Comparison of ENCODE assay signal across 1 cellular context in the genomic region with DNA sequence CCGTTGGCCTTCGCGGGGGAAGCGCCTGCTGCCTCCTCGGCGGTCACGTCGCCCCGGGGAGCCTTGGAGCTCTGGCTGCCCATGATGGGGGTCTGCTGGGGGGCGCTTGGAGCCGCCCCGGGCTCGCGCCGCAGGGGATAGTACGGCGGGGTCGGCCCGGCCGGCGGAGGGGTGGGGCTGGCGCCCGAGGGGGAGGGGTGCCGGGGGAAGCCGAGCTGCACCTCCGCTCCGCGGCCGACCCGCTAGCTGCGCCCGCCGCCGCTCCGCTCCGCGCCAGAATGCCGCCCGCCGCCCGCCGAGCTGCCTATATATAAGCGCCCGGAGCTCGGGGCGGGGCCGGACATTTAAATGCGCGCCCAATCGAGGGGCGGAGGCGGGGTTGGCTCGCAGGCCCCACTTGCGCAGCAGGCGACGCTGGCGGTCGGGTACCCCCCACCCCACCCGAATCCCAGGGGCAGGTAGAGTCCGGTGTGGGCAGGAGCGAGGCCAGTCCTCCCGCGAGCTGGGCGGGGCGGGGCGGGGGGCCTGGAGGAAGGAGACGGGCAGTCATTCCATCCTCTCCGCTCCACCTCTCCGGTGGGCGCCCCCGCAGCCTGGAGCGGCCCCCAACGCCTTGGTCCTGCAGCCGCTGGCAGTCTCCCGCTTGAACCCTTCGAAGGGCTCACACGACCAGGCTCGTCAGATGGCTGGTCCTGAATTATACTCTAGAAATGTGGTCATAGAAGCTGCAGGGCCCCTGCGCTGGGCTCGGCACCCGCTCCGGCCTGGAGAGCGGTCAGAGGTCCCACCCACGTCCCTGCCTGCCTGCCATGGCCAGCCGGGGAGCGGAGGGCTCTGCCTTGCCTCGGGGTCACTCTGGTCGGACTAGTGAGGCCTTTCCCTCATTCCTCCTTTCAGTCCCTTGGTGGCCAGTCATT.
TF ChIP-seq lines count a peak whose summit lies in the region.

A gene with protein sequence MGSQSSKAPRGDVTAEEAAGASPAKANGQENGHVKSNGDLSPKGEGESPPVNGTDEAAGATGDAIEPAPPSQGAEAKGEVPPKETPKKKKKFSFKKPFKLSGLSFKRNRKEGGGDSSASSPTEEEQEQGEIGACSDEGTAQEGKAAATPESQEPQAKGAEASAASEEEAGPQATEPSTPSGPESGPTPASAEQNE (minus strand): TSS at position 283 of the 917 bp plus-strand sequence. CDS start 200 bp downstream, at position 83.

TF ChIP-seq in HepG2, 621 proteins besides CTCF, POLR2A, EP300 and RAD21 (continued from another document and continues in another):
- TF ChIP-seq, protein P1, sequence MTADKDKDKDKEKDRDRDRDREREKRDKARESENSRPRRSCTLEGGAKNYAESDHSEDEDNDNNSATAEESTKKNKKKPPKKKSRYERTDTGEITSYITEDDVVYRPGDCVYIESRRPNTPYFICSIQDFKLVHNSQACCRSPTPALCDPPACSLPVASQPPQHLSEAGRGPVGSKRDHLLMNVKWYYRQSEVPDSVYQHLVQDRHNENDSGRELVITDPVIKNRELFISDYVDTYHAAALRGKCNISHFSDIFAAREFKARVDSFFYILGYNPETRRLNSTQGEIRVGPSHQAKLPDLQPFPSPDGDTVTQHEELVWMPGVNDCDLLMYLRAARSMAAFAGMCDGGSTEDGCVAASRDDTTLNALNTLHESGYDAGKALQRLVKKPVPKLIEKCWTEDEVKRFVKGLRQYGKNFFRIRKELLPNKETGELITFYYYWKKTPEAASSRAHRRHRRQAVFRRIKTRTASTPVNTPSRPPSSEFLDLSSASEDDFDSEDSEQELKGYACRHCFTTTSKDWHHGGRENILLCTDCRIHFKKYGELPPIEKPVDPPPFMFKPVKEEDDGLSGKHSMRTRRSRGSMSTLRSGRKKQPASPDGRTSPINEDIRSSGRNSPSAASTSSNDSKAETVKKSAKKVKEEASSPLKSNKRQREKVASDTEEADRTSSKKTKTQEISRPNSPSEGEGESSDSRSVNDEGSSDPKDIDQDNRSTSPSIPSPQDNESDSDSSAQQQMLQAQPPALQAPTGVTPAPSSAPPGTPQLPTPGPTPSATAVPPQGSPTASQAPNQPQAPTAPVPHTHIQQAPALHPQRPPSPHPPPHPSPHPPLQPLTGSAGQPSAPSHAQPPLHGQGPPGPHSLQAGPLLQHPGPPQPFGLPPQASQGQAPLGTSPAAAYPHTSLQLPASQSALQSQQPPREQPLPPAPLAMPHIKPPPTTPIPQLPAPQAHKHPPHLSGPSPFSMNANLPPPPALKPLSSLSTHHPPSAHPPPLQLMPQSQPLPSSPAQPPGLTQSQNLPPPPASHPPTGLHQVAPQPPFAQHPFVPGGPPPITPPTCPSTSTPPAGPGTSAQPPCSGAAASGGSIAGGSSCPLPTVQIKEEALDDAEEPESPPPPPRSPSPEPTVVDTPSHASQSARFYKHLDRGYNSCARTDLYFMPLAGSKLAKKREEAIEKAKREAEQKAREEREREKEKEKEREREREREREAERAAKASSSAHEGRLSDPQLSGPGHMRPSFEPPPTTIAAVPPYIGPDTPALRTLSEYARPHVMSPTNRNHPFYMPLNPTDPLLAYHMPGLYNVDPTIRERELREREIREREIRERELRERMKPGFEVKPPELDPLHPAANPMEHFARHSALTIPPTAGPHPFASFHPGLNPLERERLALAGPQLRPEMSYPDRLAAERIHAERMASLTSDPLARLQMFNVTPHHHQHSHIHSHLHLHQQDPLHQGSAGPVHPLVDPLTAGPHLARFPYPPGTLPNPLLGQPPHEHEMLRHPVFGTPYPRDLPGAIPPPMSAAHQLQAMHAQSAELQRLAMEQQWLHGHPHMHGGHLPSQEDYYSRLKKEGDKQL (CRISPR knock-in tag; IDR thresholded peaks at IDR 0.05; ENCODE audit: low read depth): no peak
- TF ChIP-seq SP1 (IDR thresholded peaks at IDR 0.05) (no peak), SP1 (CRISPR knock-in tag; IDR thresholded peaks at IDR 0.05) (peak; percentile 40), DMAP1 (CRISPR knock-in tag; IDR thresholded peaks at IDR 0.05) (no peak), HMG20B (CRISPR knock-in tag; conservative IDR thresholded peaks at IDR 0.05) (no peak), JARID2 (CRISPR knock-in tag; IDR thresholded peaks at IDR 0.05; ENCODE audit: insufficient replicate concordance) (no peak), SMAD3 (CRISPR knock-in tag; IDR thresholded peaks at IDR 0.05) (no peak), ZNF235 (CRISPR knock-in tag; IDR thresholded peaks at IDR 0.05; ENCODE audit: borderline replicate concordance) (no peak), ZNF572 (CRISPR knock-in tag; IDR thresholded peaks at IDR 0.05) (no peak), CBX1 (IDR thresholded peaks at IDR 0.05; ENCODE audit: low read depth) (peak; percentile 89), ZNF451 (CRISPR knock-in tag; IDR thresholded peaks at IDR 0.05) (peak; percentile 38; the same call in 1 of the 2 replicates), RFX3 (CRISPR knock-in tag; IDR thresholded peaks at IDR 0.05) (no peak), XBP1 (CRISPR knock-in tag; IDR thresholded peaks at IDR 0.05) (no peak), NR2F2 (IDR thresholded peaks at IDR 0.05; ENCODE audit: borderline replicate concordance, low read depth) (no peak), KDM2A (CRISPR knock-in tag; IDR thresholded peaks at IDR 0.05; ENCODE audit: borderline replicate concordance, low read depth) (peak; percentile 58; the same call in 1 of the 2 replicates), PAWR (CRISPR knock-in tag; IDR thresholded peaks at IDR 0.05; ENCODE audit: borderline replicate concordance) (no peak), CEBPB (IDR thresholded peaks at IDR 0.05; ENCODE audit: borderline replicate concordance, low read depth, low read length) (no peak), NCOA2 (CRISPR knock-in tag; IDR thresholded peaks at IDR 0.05) (0 out of 2 replicates have a peak, but pooled peaks have one; percentile 4), SPEN (CRISPR knock-in tag; IDR thresholded peaks at IDR 0.05; ENCODE audit: low read depth) (0 out of 2 replicates have a peak, but pooled peaks have one; percentile 39), ESRRA (CRISPR knock-in tag; IDR thresholded peaks at IDR 0.05; ENCODE audit: low read depth) (no peak), CHD2 (IDR thresholded peaks at IDR 0.05; ENCODE audit: low read depth, low read length) (no peak), U2AF2 (IDR thresholded peaks at IDR 0.05; ENCODE audit: low read depth, low read length) (no peak), SRY (CRISPR knock-in tag; IDR thresholded peaks at IDR 0.05) (0 out of 2 replicates have a peak, but pooled peaks have one; percentile 35), POLR2AphosphoS5 (IDR thresholded peaks at IDR 0.05; ENCODE audit: low read depth, low read length) (peak; percentile 88), RFX1 (IDR thresholded peaks at IDR 0.05) (no peak), ZNF772 (CRISPR knock-in tag; IDR thresholded peaks at IDR 0.05) (no peak), GABPA (IDR thresholded peaks at IDR 0.05; ENCODE audit: low read depth, low read length) (no peak), GABPA (CRISPR knock-in tag; IDR thresholded peaks at IDR 0.05; ENCODE audit: low read depth) (no peak), PHB2 (IDR thresholded peaks at IDR 0.05; ENCODE audit: partially characterized antibody) (no peak), CBX5 (CRISPR knock-in tag; IDR thresholded peaks at IDR 0.05; ENCODE audit: borderline replicate concordance) (no peak; the same call in 1 of the 2 replicates), DPF2 (CRISPR knock-in tag; IDR thresholded peaks at IDR 0.05; ENCODE audit: borderline replicate concordance, low read depth) (no peak), ZNF615 (CRISPR knock-in tag; IDR thresholded peaks at IDR 0.05; ENCODE audit: borderline replicate concordance) (no peak), KMT2B (CRISPR knock-in tag; IDR thresholded peaks at IDR 0.05) (no peak), MTF1 (CRISPR knock-in tag; IDR thresholded peaks at IDR 0.05) (no peak), KDM1A (CRISPR knock-in tag; IDR thresholded peaks at IDR 0.05) (0 out of 2 replicates have a peak, but pooled peaks have one; percentile 31)
- TF ChIP-seq, protein P2, sequence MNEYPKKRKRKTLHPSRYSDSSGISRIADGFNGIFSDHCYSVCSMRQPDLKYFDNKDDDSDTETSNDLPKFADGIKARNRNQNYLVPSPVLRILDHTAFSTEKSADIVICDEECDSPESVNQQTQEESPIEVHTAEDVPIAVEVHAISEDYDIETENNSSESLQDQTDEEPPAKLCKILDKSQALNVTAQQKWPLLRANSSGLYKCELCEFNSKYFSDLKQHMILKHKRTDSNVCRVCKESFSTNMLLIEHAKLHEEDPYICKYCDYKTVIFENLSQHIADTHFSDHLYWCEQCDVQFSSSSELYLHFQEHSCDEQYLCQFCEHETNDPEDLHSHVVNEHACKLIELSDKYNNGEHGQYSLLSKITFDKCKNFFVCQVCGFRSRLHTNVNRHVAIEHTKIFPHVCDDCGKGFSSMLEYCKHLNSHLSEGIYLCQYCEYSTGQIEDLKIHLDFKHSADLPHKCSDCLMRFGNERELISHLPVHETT (CRISPR knock-in tag; conservative IDR thresholded peaks at IDR 0.05): no peak
- TF ChIP-seq, protein P3, sequence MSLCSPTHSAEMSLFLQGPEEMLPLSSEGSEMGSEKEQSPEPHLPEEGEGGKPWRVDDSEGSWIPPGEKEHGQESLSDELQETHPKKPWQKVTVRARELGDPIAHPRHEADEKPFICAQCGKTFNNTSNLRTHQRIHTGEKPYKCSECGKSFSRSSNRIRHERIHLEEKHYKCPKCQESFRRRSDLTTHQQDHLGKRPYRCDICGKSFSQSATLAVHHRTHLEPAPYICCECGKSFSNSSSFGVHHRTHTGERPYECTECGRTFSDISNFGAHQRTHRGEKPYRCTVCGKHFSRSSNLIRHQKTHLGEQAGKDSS (CRISPR knock-in tag; IDR thresholded peaks at IDR 0.05; ENCODE audit: borderline replicate concordance, low read depth): peak; percentile 41; the same call in 1 of the 2 replicates
- TF ChIP-seq, protein P4, sequence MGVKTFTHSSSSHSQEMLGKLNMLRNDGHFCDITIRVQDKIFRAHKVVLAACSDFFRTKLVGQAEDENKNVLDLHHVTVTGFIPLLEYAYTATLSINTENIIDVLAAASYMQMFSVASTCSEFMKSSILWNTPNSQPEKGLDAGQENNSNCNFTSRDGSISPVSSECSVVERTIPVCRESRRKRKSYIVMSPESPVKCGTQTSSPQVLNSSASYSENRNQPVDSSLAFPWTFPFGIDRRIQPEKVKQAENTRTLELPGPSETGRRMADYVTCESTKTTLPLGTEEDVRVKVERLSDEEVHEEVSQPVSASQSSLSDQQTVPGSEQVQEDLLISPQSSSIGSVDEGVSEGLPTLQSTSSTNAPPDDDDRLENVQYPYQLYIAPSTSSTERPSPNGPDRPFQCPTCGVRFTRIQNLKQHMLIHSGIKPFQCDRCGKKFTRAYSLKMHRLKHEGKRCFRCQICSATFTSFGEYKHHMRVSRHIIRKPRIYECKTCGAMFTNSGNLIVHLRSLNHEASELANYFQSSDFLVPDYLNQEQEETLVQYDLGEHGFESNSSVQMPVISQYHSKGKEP (CRISPR knock-in tag; IDR thresholded peaks at IDR 0.05): no peak
- TF ChIP-seq, protein P5, sequence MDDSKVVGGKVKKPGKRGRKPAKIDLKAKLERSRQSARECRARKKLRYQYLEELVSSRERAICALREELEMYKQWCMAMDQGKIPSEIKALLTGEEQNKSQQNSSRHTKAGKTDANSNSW (CRISPR knock-in tag; IDR thresholded peaks at IDR 0.05; ENCODE audit: borderline replicate concordance): no peak
- TF ChIP-seq, protein P6, sequence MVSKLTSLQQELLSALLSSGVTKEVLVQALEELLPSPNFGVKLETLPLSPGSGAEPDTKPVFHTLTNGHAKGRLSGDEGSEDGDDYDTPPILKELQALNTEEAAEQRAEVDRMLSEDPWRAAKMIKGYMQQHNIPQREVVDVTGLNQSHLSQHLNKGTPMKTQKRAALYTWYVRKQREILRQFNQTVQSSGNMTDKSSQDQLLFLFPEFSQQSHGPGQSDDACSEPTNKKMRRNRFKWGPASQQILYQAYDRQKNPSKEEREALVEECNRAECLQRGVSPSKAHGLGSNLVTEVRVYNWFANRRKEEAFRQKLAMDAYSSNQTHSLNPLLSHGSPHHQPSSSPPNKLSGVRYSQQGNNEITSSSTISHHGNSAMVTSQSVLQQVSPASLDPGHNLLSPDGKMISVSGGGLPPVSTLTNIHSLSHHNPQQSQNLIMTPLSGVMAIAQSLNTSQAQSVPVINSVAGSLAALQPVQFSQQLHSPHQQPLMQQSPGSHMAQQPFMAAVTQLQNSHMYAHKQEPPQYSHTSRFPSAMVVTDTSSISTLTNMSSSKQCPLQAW (CRISPR knock-in tag; IDR thresholded peaks at IDR 0.05): no peak
- TF ChIP-seq, protein P7, sequence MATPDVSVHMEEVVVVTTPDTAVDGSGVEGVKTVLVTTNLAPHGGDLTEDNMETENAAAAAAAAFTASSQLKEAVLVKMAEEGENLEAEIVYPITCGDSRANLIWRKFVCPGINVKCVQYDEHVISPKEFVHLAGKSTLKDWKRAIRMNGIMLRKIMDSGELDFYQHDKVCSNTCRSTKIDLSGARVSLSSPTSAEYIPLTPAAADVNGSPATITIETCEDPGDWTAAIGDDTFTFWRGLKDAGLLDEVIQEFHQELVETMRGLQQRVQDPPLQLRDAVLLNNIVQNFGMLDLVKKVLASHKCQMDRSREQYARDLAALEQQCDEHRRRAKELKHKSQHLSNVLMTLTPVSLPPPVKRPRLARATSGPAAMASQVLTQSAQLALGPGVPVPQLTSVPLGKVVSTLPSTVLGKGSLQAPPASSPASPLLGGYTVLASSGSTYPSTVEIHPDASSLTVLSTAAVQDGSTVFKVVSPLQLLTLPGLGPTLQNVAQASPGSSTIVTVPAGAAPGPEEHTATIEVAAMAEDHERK (CRISPR knock-in tag; IDR thresholded peaks at IDR 0.05; ENCODE audit: low read depth): no peak
- TF ChIP-seq, protein P8, sequence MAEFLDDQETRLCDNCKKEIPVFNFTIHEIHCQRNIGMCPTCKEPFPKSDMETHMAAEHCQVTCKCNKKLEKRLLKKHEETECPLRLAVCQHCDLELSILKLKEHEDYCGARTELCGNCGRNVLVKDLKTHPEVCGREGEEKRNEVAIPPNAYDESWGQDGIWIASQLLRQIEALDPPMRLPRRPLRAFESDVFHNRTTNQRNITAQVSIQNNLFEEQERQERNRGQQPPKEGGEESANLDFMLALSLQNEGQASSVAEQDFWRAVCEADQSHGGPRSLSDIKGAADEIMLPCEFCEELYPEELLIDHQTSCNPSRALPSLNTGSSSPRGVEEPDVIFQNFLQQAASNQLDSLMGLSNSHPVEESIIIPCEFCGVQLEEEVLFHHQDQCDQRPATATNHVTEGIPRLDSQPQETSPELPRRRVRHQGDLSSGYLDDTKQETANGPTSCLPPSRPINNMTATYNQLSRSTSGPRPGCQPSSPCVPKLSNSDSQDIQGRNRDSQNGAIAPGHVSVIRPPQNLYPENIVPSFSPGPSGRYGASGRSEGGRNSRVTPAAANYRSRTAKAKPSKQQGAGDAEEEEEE (CRISPR knock-in tag; IDR thresholded peaks at IDR 0.05; ENCODE audit: borderline replicate concordance): no peak
- TF ChIP-seq, protein P9, sequence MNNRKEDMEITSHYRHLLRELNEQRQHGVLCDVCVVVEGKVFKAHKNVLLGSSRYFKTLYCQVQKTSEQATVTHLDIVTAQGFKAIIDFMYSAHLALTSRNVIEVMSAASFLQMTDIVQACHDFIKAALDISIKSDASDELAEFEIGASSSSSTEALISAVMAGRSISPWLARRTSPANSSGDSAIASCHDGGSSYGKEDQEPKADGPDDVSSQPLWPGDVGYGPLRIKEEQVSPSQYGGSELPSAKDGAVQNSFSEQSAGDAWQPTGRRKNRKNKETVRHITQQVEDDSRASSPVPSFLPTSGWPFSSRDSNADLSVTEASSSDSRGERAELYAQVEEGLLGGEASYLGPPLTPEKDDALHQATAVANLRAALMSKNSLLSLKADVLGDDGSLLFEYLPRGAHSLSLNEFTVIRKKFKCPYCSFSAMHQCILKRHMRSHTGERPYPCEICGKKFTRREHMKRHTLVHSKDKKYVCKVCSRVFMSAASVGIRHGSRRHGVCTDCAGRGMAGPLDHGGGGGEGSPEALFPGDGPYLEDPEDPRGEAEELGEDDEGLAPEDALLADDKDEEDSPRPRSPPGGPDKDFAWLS (CRISPR knock-in tag; IDR thresholded peaks at IDR 0.05; ENCODE audit: borderline replicate concordance): no peak
